In genomic region chr2:5520352-5520996, GRCh38 we compare ENCODE assay signal across 15 cellular contexts.
DNase-seq lines count a peak whose midpoint lies in the region; ATAC-seq and TF ChIP-seq lines count a peak whose summit lies in the region.
"Had no signal": no experiment of that assay in that cellular context is flagged by ENCODE, and none has a peak within 500 bp of the region (broad histone marks: within the 10 kb centered on the region; RNA-seq: fewer than 3 reads in every experiment).

No MANE protein-coding gene starts in this region.

- peaks cover 0 to 20% (median 6%) of the 10 kb centered on the region in 12 donors for H3K4me1 ChIP-seq in heart left ventricle

- H3K36me3 ChIP-seq in heart left ventricle = no peaks in the 10 kb centered on the region

- in situ Hi-C loops in Caki2 (cut with HindIII; ENCODE audit: low pct_unique_long_range_greater_than_20kb, low sequenced_read_pairs) = no loop called here

- H3K27me3 ChIP-seq in heart left ventricle = no peaks in the 10 kb centered on the region

- no peaks in the 10 kb centered on the region for H3K9me3 ChIP-seq in heart left ventricle

- ATAC-seq in heart left ventricle = peak; percentile 96 to 98 (median 96)
- ATAC-seq: activated CD8-positive, alpha-beta T cell treated with anti-CD3 and anti-CD28 coated beads, Interleukin-2, amount 10 ng/mL, durations not matched to agents 7 days and 5 days; esophagus mucosa; K562; naive thymus-derived CD4-positive, alpha-beta T cell had no signal

- DNase-seq in Caki2 (ENCODE audit: low read depth) = peak; percentile 42
- DNase-seq in RPMI7951 (ENCODE audit: low read depth) = peak; percentile 7
- DNase-seq in heart left ventricle = peak in 4 of 5 donors; percentile 39 to 74 (median 66)
- DNase-seq in pons (ENCODE audit: low spot score) = peak; percentile 3
- DNase-seq in NCI-H2029 (lab: John Stamatoyannopoulos, UW) = no peak
- no peak for DNase-seq in NCI-H524 treated with DMSO at 0.1 percent for 48 hours (lab: John Stamatoyannopoulos, UW)
- DNase-seq in GM19240 (ENCODE audit: insufficient read length, low spot score) = no peak
- no peak for DNase-seq in D341Med (ENCODE audit: low spot score)
- DNase-seq: activated CD8-positive, alpha-beta T cell treated with anti-CD3 and anti-CD28 coated beads, Interleukin-2, amount 10 ng/mL, durations not matched to agents 7 days and 5 days; cerebellar nuclear complex; naive thymus-derived CD4-positive, alpha-beta T cell; NCI-H1694 treated with DMSO at 0.1 percent for 48 hours; T-helper 9 cell had no signal

- intact Hi-C loops in heart left ventricle (cut with DNase I) = loop anchor here in 1 of 10 donors (10.0 kb wide), 1 partner anchor 126 kb away; no protein-coding TSS in a partner anchor

- TF ChIP-seq CTCF in heart left ventricle (IDR thresholded peaks at IDR 0.05) = no peak

- peak overlapping the region in 11 of 12 donors; percentile 33 to 84 (median 67) for H3K27ac ChIP-seq in heart left ventricle

- H3K4me3 ChIP-seq in heart left ventricle = no peak overlapping the region
- H3K4me3 ChIP-seq: K562 had no signal

- WGBS in heart left ventricle, 4 donors = 27 to 32% (median 30%) methylated on average over 10 of the region's 10 CpGs

- TF ChIP-seq POLR2A in heart left ventricle (IDR thresholded peaks at IDR 0.05) = no peak

Comparison
In these comparisons a context has a peak if more than half of its experiments do, and no peak if none do; other contexts are left out.
1. DNase-seq: peak in Caki2 (single experiment), RPMI7951 (single experiment), heart left ventricle (4 of 5) and pons (single experiment); none in NCI-H2029 (single experiment), NCI-H524 treated with DMSO at 0.1 percent for 48 hours (single experiment), GM19240 (single experiment) and D341Med (single experiment).